16 cellular contexts compared by ENCODE assay signal in the genomic region with DNA sequence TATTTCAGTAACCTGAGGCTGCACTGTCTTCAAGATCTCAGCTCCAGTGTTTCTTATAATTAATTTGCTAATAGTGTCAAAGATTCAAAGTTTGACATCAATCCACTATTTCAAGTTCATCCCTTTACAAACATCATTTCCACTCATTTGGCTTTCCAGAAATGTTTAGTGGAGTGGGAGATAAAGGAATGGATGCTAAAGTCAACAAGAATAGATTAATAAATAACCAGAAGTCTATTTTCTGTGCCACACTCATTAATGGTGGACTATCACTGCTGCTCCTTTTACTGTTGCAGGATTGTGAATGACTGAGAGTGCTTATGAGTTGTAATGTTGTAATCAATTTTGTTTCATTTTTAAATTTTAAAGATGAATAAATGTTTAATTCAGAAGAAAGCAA. TPM values are rescaled to one million over a fixed set of nuclear protein-coding genes. Genes with fewer than 3 reads are reported as not detected.
DNase-seq lines count a peak whose midpoint lies in the region; ATAC-seq and TF ChIP-seq lines count a peak whose summit lies in the region.
"Had no signal": no experiment of that assay in that cellular context is flagged by ENCODE, and none has a peak within 500 bp of the region (broad histone marks: within the 10 kb centered on the region; RNA-seq: fewer than 3 reads in every experiment).

No MANE protein-coding gene starts in this region.

- H3K4me3 Mint-ChIP-seq in mesothelial cell of epicardium = no peak overlapping the region
- H3K4me3 Mint-ChIP-seq: B cell; CD4-positive, alpha-beta T cell had no signal

- no peaks in the 10 kb centered on the region for H3K36me3 Mint-ChIP-seq in mesothelial cell of epicardium

- no peak overlapping the region for H3K4me2 ChIP-seq in OCI-LY1 (ENCODE audit: low read length)

- intact Hi-C loops in left ventricle myocardium superior (cut with micrococcal nuclease) = no loop called here

- no peak for TF ChIP-seq CTCF in OCI-LY1 (IDR thresholded peaks at IDR 0.05; ENCODE audit: low read length)
- TF ChIP-seq CTCF in mesothelial cell of epicardium (IDR thresholded peaks at IDR 0.05; ENCODE audit: unreplicated experiment) = no peak

- no peaks in the 10 kb centered on the region for H4K20me1 ChIP-seq in OCI-LY1 (ENCODE audit: insufficient read depth, low read length)

- H3K9ac ChIP-seq in OCI-LY1 (ENCODE audit: low read length) = no peak overlapping the region

- 0 out of 2 replicates have a peak overlapping the region, but pooled peaks have one; percentile 45 for H2AFZ ChIP-seq in OCI-LY1 (ENCODE audit: low read length)

- DNase-seq in DMS53 treated with DMSO at 0.1 percent for 48 hours (lab: John Stamatoyannopoulos, UW; ENCODE audit: unreplicated experiment) (peak; percentile 5), kidney tubule cell (ENCODE audit: low spot score) (peak; percentile 7), renal cortical epithelial cell (ENCODE audit: low read depth) (peak; percentile 31), mesothelial cell of epicardium (ENCODE audit: low spot score in 2 of 2, unreplicated experiment in 2 of 2) (no peak), left ventricle myocardium superior (no peak)
- DNase-seq: C1 segment of cervical spinal cord; Calu3; CD4-positive, alpha-beta T cell; DMS 273 treated with DMSO at 0.1 percent for 48 hours; DMS79 treated with DMSO at 0.1 percent for 48 hours; GDM1; IMR-90 had no signal

- no peaks in the 10 kb centered on the region for H3K9me2 ChIP-seq in OCI-LY1 (ENCODE audit: low read depth, low read length)

- no peak overlapping the region for H3K27ac ChIP-seq in OCI-LY1 (ENCODE audit: low read depth, low read length, poor library complexity, severe bottlenecking)

- no peaks in the 10 kb centered on the region for H3K27me3 Mint-ChIP-seq in mesothelial cell of epicardium (ENCODE audit: low read depth)
- H3K27me3 Mint-ChIP-seq: B cell; CD4-positive, alpha-beta T cell had no signal

- H3K4me1 Mint-ChIP-seq in mesothelial cell of epicardium = no peaks in the 10 kb centered on the region
- H3K4me1 Mint-ChIP-seq: B cell had no signal

- no peak for ATAC-seq in GM18858 (IDR thresholded peaks at IDR 0.05; ENCODE audit: unreplicated experiment)
- ATAC-seq in left ventricle myocardium superior = no peak

- no peak overlapping the region for H3K27ac Mint-ChIP-seq in mesothelial cell of epicardium
- H3K27ac Mint-ChIP-seq: B cell; CD4-positive, alpha-beta T cell had no signal

- no peaks in the 10 kb centered on the region for H3K9me3 ChIP-seq in OCI-LY1 (ENCODE audit: low read length)
- H3K9me3 ChIP-seq: HAP-1 had no signal

- H3K4me3 ChIP-seq in OCI-LY1 (ENCODE audit: low read depth, low read length, poor library complexity, severe bottlenecking) = no peak overlapping the region
- H3K4me3 ChIP-seq: HAP-1 had no signal

- H3K4me1 ChIP-seq in OCI-LY1 (ENCODE audit: insufficient read depth, low read length, severe bottlenecking) = peaks cover 17% of the 10 kb centered on the region
- H3K4me1 ChIP-seq: HAP-1 had no signal

- H3K27me3 ChIP-seq in OCI-LY1 (ENCODE audit: insufficient read depth, low read length) = no peaks in the 10 kb centered on the region

- H3K36me3 ChIP-seq in OCI-LY1 (ENCODE audit: insufficient read depth, low read length) = no peaks in the 10 kb centered on the region
- H3K36me3 ChIP-seq: HAP-1 had no signal

- H3F3A ChIP-seq in OCI-LY1 (ENCODE audit: insufficient read depth, low read length) = no peaks in the 10 kb centered on the region

- H3K79me2 ChIP-seq in OCI-LY1 (ENCODE audit: insufficient read depth, low read length) = no peaks in the 10 kb centered on the region

- no peaks in the 10 kb centered on the region for H3K9me3 Mint-ChIP-seq in mesothelial cell of epicardium
- H3K9me3 Mint-ChIP-seq: CD4-positive, alpha-beta T cell had no signal

RNA-seq across cellular contexts. Expression of a gene that starts 28.4 kb away (rescaled TPM):
- total RNA-seq in renal cortical epithelial cell (8.0 and 10.6 TPM in 2 replicates), mesothelial cell of epicardium (7.8 to 9.8 TPM (median 9.5 TPM) in 3 replicates), left ventricle myocardium superior (49.2 TPM)

RNA-seq across cellular contexts. Expression of a gene that starts 50.9 kb away (rescaled TPM):
- total RNA-seq in renal cortical epithelial cell (9.2 and 21.1 TPM in 2 replicates), mesothelial cell of epicardium (8.6 to 9.2 TPM (median 9.1 TPM) in 3 replicates), left ventricle myocardium superior (14.4 TPM)

Comparison
In these comparisons a context has a peak if more than half of its experiments do, and no peak if none do; other contexts are left out.
1. DNase-seq: peak in DMS53 treated with DMSO at 0.1 percent for 48 hours (single experiment), kidney tubule cell (single experiment) and renal cortical epithelial cell (single experiment); none in mesothelial cell of epicardium (0 of 2) and left ventricle myocardium superior (single experiment).